10 cellular contexts compared by ENCODE assay signal in the genomic region with DNA sequence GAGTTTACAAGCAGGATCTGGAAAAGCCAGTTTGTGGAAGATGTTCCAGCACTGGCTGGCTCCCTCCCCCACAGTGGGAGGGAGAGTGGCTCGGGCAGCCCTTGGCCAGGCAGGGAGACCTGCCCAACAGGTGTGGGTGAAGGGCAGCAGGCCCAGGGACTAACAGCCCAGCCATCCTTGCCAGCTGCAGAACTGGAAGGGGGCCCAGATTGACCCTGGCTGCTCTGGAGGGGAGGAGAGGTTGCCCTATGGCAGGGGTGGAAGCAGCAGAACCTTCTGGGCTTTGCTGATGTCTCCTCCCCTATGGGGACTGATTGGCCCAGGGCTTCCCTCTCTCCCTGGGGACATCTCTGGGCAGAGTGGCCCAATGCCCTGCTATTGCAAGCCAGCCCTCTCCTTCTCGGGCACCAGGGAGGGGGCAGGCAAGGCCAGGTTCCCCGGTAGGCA. TPM values are rescaled to one million over a fixed set of nuclear protein-coding genes. Genes with fewer than 3 reads are reported as not detected.
DNase-seq lines count a peak whose midpoint lies in the region; ATAC-seq and TF ChIP-seq lines count a peak whose summit lies in the region.
"Had no signal": no experiment of that assay in that cellular context is flagged by ENCODE, and none has a peak within 500 bp of the region (broad histone marks: within the 10 kb centered on the region; RNA-seq: fewer than 3 reads in every experiment).

No MANE protein-coding gene starts in this region.

- no peak overlapping the region for H2BK12ac ChIP-seq in mesenchymal stem cell (ENCODE audit: low read length in 2 of 2)

- no peaks in the 10 kb centered on the region for H3K36me3 ChIP-seq in SK-N-SH (replicated peaks in 1 of 2; ENCODE audit: control insufficient read depth in 1 of 2, insufficient read depth in 2 of 2, low read length in 1 of 2)
- H3K36me3 ChIP-seq in mammary epithelial cell (ENCODE audit: insufficient read depth, low read length): no peaks in the 10 kb centered on the region
- H3K36me3 ChIP-seq in mesenchymal stem cell (ENCODE audit: control insufficient read depth in 1 of 2, insufficient read depth in 2 of 2, low read depth in 1 of 2, low read length in 2 of 2): no peaks in the 10 kb centered on the region
- H3K36me3 ChIP-seq in uterus: no peaks in the 10 kb centered on the region

- H3K79me2 ChIP-seq in SK-N-SH (ENCODE audit: insufficient read depth) (no peaks in the 10 kb centered on the region), mammary epithelial cell (ENCODE audit: insufficient read depth, low read length) (no peaks in the 10 kb centered on the region)

- H3K79me1 ChIP-seq in mesenchymal stem cell (replicated peaks; ENCODE audit: low read length, poor library complexity, severe bottlenecking): no peaks in the 10 kb centered on the region

- intact Hi-C loops in mammary epithelial cell (cut with micrococcal nuclease) (loop anchor here (2.0 to 5.0 kb wide), 2 partner anchors 15 to 46 kb away; no protein-coding TSS in a partner anchor), uterus (cut with DNase I; ENCODE audit: low total_unique reads) (no loop called here)

- H3K27me3 ChIP-seq in SK-N-SH (ENCODE audit: insufficient read depth) (no peaks in the 10 kb centered on the region), mammary epithelial cell (ENCODE audit: insufficient read depth, low read length) (no peaks in the 10 kb centered on the region), mesenchymal stem cell (ENCODE audit: control insufficient read depth in 1 of 2, insufficient read depth in 1 of 2, low read length in 2 of 2) (peaks cover 0 to 15% of the 10 kb centered on the region in 2 experiments), uterus (no peaks in the 10 kb centered on the region)

- no peak overlapping the region for H3K14ac ChIP-seq in mesenchymal stem cell (ENCODE audit: low read length in 2 of 2)

- H3K9ac ChIP-seq in SK-N-SH (no peak overlapping the region), mammary epithelial cell (ENCODE audit: insufficient read depth, low read length) (peak overlapping the region; percentile 50), mesenchymal stem cell (ENCODE audit: low read length) (no peak overlapping the region)

- POLR2A ChIA-PET in SK-N-SH (lab: Yijun Ruan, JAX): interaction anchor here (1.1 kb wide), 1 partner anchor 10 kb away, joined by 4 read pairs; no protein-coding TSS in a partner anchor

- H2BK15ac ChIP-seq in mesenchymal stem cell (ENCODE audit: low read depth, poor library complexity, severe bottlenecking): peak overlapping the region; percentile 40

- H3K27ac ChIP-seq in SK-N-SH (ENCODE audit: low read depth in 2 of 2, low read length in 1 of 2) (no peak overlapping the region), mammary epithelial cell (ENCODE audit: insufficient read depth, low read depth, low read length) (peak overlapping the region; percentile 80), mesenchymal stem cell (ENCODE audit: low read length, poor library complexity, severe bottlenecking) (no peak overlapping the region), uterus (peak overlapping the region; percentile 70 to 75)

- BruUV-seq in mammary epithelial cell (replicated peaks; lab: Mats Ljungman, UMichigan): no TSS peak

- H2BK120ac ChIP-seq in mesenchymal stem cell (ENCODE audit: low read depth, low read length): no peak overlapping the region

- no peaks in the 10 kb centered on the region for H4K20me1 ChIP-seq in SK-N-SH (ENCODE audit: insufficient read depth)
- H4K20me1 ChIP-seq in mammary epithelial cell (ENCODE audit: insufficient read depth, low read length): no peaks in the 10 kb centered on the region

- dilution Hi-C loops in mammary epithelial cell (cut with HindIII; ENCODE audit: low sequenced_read_pairs): no loop called here

- in situ Hi-C loops in mammary epithelial cell (cut with MboI; ENCODE audit: low sequenced_read_pairs in 2 of 2): no loop called here

- TF ChIP-seq EP300 in SK-N-SH (IDR thresholded peaks at IDR 0.05; ENCODE audit: borderline replicate concordance in 1 of 2, low read depth in 1 of 2, low read length in 1 of 2): no peak

- H3K18ac ChIP-seq in mesenchymal stem cell (ENCODE audit: low read depth in 1 of 2, low read length in 2 of 2): no peak overlapping the region

- CTCF ChIA-PET in SK-N-SH (lab: Yijun Ruan, JAX): interaction anchor here (1.2 to 2.4 kb wide), 5 partner anchors 10 to 95 kb away, joined by 3 to 7 read pairs (median 6); partner anchors contain the start of gene IRF2BPL
- CTCF ChIA-PET in mammary epithelial cell (lab: Charles Lee; ENCODE audit: low non-redundant PET): no interaction called here

- no peak for TF ChIP-seq POLR2A in uterus (IDR thresholded peaks at IDR 0.05)

- H3K9me3 ChIP-seq in SK-N-SH (no peaks in the 10 kb centered on the region), mammary epithelial cell (replicated peaks; ENCODE audit: insufficient read depth, low read length) (no peaks in the 10 kb centered on the region), mesenchymal stem cell (ENCODE audit: control insufficient read depth, low read length) (no peaks in the 10 kb centered on the region), uterus (no peaks in the 10 kb centered on the region)

- H3F3A ChIP-seq in SK-N-SH (replicated peaks; ENCODE audit: insufficient read depth): no peaks in the 10 kb centered on the region

- no peak overlapping the region for H3K4ac ChIP-seq in mesenchymal stem cell (ENCODE audit: low read depth in 1 of 2, low read length in 2 of 2)

- no peak overlapping the region for H4K91ac ChIP-seq in mesenchymal stem cell (ENCODE audit: low read length)

- H2AFZ ChIP-seq in SK-N-SH (ENCODE audit: low read depth) (no peak overlapping the region), mammary epithelial cell (ENCODE audit: low read depth, low read length) (peak overlapping the region; percentile 40), mesenchymal stem cell (ENCODE audit: low read depth, low read length) (no peak overlapping the region)

- no peak overlapping the region for H2AK5ac ChIP-seq in mesenchymal stem cell (ENCODE audit: low read length, severe bottlenecking)

- DNase-seq in SK-N-SH: no peak
- peak; percentile 68 for DNase-seq in mammary epithelial cell
- DNase-seq in mesenchymal stem cell: no peak
- DNase-seq in uterus: peak in 1 of 2 donors; percentile 41
- no peak for DNase-seq in AG08395 (ENCODE audit: low spot score)
- no peak for DNase-seq in HuH-7.5 (ENCODE audit: low spot score)
- DNase-seq in activated effector memory CD4-positive, alpha-beta T cell treated with anti-CD3 and anti-CD28 coated beads, Interleukin-2, amount 50 U/mL, for 16 hours: no peak
- DNase-seq: H9; stimulated activated naive CD4-positive, alpha-beta T cell treated with Interleukin-2 at 50 U/mL for 16 hours had no signal

- peak; percentile 50; the same call in 1 of the 3 replicates for ATAC-seq in SK-N-SH treated with all-trans-retinoic acid at 6 μM for 48 hours

- H3K4me3 ChIP-seq in SK-N-SH (ENCODE audit: low read depth in 2 of 2, low read length in 1 of 2) (no peak overlapping the region), mammary epithelial cell (replicated peaks in 1 of 3; ENCODE audit: insufficient read depth in 1 of 3, low read depth in 2 of 3, low read length in 3 of 3) (no peak overlapping the region), mesenchymal stem cell (ENCODE audit: insufficient read depth in 1 of 2, low read depth in 1 of 2, low read length in 2 of 2) (no peak overlapping the region), uterus (no peak overlapping the region)

- no peak overlapping the region for H3K4me2 ChIP-seq in SK-N-SH
- peak overlapping the region; percentile 73 for H3K4me2 ChIP-seq in mammary epithelial cell (ENCODE audit: insufficient read depth, low read depth, low read length)
- no peak overlapping the region for H3K4me2 ChIP-seq in mesenchymal stem cell (ENCODE audit: low read length, poor library complexity, severe bottlenecking)

- no peak overlapping the region for H2BK5ac ChIP-seq in mesenchymal stem cell (ENCODE audit: low read depth, low read length, poor library complexity, severe bottlenecking)

- TF ChIP-seq CTCF in SK-N-SH (IDR thresholded peaks at IDR 0.05) (no peak), mammary epithelial cell (conservative IDR thresholded peaks at IDR 0.05 in 1 of 2, IDR thresholded peaks at IDR 0.05 in 1 of 2; ENCODE audit: extremely low read depth in 1 of 2, insufficient read depth in 1 of 2, low read depth in 1 of 2, low read length in 2 of 2) (no peak), uterus (IDR thresholded peaks at IDR 0.05) (no peak)

- H3K4me1 ChIP-seq in SK-N-SH (ENCODE audit: control insufficient read depth in 1 of 2, insufficient read depth in 2 of 2, low read depth in 1 of 2, low read length in 1 of 2) (peaks cover 0 to 11% of the 10 kb centered on the region in 2 experiments; a peak in 1 of 4 replicates), mammary epithelial cell (ENCODE audit: insufficient read depth, low read length) (peaks cover 48% of the 10 kb centered on the region), mesenchymal stem cell (ENCODE audit: control insufficient read depth, insufficient read depth, low read depth, low read length) (peaks cover 10% of the 10 kb centered on the region), uterus (peaks cover 5 to 10% of the 10 kb centered on the region in 2 donors)

- 70% methylated on average over 2 of the region's 3 CpGs for WGBS in SK-N-SH (ENCODE audit: low lambda C conversion rate)
- WGBS in mammary epithelial cell (ENCODE audit: low coverage, missing lambda C conversion rate): 23% methylated on average over 3 of the region's 3 CpGs
- 76% methylated on average over 3 of the region's 3 CpGs for WGBS in mesenchymal stem cell

- no peaks in the 10 kb centered on the region for H3K9me2 ChIP-seq in SK-N-SH

- no peak overlapping the region for H3K23ac ChIP-seq in mesenchymal stem cell (ENCODE audit: low read length in 2 of 2)

- TF ChIP-seq RAD21 in SK-N-SH (IDR thresholded peaks at IDR 0.05; ENCODE audit: low read length): no peak

- H4K8ac ChIP-seq in mesenchymal stem cell (ENCODE audit: low read length): no peak overlapping the region

TF ChIP-seq in SK-N-SH treated with all-trans-retinoic acid at 6 μM for 48 hours, 23 proteins besides CTCF, POLR2A, EP300 and RAD21:
- no peak for TF ChIP-seq PPARA (CRISPR knock-in tag; IDR thresholded peaks at IDR 0.05; ENCODE audit: borderline replicate concordance)

RNA-seq across cellular contexts. Expression of gene IRF2BPL, which starts 20.5 kb away (rescaled TPM):
- polyA plus RNA-seq in SK-N-SH (2012; rRNA removed): 10.9 and 17.1 TPM in 2 replicates
- polyA plus RNA-seq in SK-N-SH (2012; cell fraction: cytosol; rRNA removed): 9.1 and 14.4 TPM in 2 replicates
- polyA plus RNA-seq in SK-N-SH (2012; cell fraction: nucleus; rRNA removed): 16.2 and 16.9 TPM in 2 replicates
- total RNA-seq in mammary epithelial cell: 10 to 100 TPM; 41.3 to 49.4 TPM
- 14.0 TPM for polyA plus RNA-seq in mammary epithelial cell
- 13.7 TPM for polyA minus RNA-seq in mammary epithelial cell
- 49.1 TPM for polyA plus RNA-seq in mesenchymal stem cell (2013, experiment 1 of 2)
- 48.1 TPM for polyA plus RNA-seq in mesenchymal stem cell (2013, experiment 2 of 2)
- total RNA-seq in uterus: 10 to 100 TPM; 15.6 to 60.8 (median 36.6) TPM

Comparison
In these comparisons a context has a peak if more than half of its experiments do, and no peak if none do; other contexts are left out.
1. H3K27ac ChIP-seq: peak in mammary epithelial cell (single experiment) and uterus (2 of 2); none in SK-N-SH (0 of 2) and mesenchymal stem cell (single experiment).